ENCODE assay signal across 8 cellular contexts in the genomic region with DNA sequence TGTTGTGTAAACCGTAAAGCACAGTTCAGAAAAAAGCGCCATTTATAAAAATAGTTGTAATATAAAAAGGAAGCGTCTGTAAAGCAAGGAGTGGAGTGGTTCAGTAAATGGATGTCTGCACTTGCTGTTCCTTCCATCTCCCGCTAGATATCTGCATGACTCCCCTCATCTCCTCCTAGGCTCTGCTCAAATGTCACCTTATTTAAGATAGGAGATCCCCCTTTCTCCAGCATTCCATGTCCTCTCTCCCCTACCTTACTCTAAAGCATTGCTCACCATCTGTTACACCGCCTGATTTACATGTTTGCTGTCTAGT. TPM values are rescaled to one million over a fixed set of nuclear protein-coding genes. Genes with fewer than 3 reads are reported as not detected.
DNase-seq lines count a peak whose midpoint lies in the region; ATAC-seq and TF ChIP-seq lines count a peak whose summit lies in the region.

No MANE protein-coding gene starts in this region.

- H3K9ac ChIP-seq in iPS-20b (ENCODE audit: low read depth, low read length), result peak overlapping the region; percentile 77; the same call in 1 of the 2 replicates

- peaks cover 4% of the 10 kb centered on the region for H3K36me3 ChIP-seq in CD8-positive, alpha-beta T cell (ENCODE audit: insufficient read depth, low read length)
- H3K36me3 ChIP-seq in iPS-20b (ENCODE audit: insufficient read depth, low read depth, low read length) (peaks cover 12% of the 10 kb centered on the region; the same call in 1 of the 2 replicates), thoracic aorta (peaks cover 3% of the 10 kb centered on the region)

- peaks cover 6% of the 10 kb centered on the region for H3K27me3 Mint-ChIP-seq in CD8-positive, alpha-beta T cell (ENCODE audit: low read depth)
- peaks cover 5% of the 10 kb centered on the region for H3K27me3 Mint-ChIP-seq in HFFc6 (ENCODE audit: insufficient read depth)
- peaks cover 3% of the 10 kb centered on the region for H3K27me3 Mint-ChIP-seq in activated CD8-positive, alpha-beta T cell treated with anti-CD3 and anti-CD28 coated beads, Interleukin-2, amount 10 ng/mL, durations not matched to agents 7 days and 5 days (ENCODE audit: low read depth)

- peaks cover 25% of the 10 kb centered on the region for H3K36me3 Mint-ChIP-seq in CD8-positive, alpha-beta T cell
- H3K36me3 Mint-ChIP-seq in HFFc6 (ENCODE audit: low read depth), result peaks cover 5% of the 10 kb centered on the region; the same call in 1 of the 2 replicates
- peaks cover 5% of the 10 kb centered on the region for H3K36me3 Mint-ChIP-seq in activated CD8-positive, alpha-beta T cell treated with anti-CD3 and anti-CD28 coated beads, Interleukin-2, amount 10 ng/mL, durations not matched to agents 7 days and 5 days (ENCODE audit: low read depth)

- peak overlapping the region; percentile 99 for H3K4me3 ChIP-seq in CD8-positive, alpha-beta T cell (ENCODE audit: low read depth, low read length)
- H3K4me3 ChIP-seq in iPS-20b (ENCODE audit: low read length) (peak overlapping the region; percentile 93), thoracic aorta (peak overlapping the region; percentile 94)

- H3K4me1 Mint-ChIP-seq in CD8-positive, alpha-beta T cell (ENCODE audit: low read depth), result peaks cover 28% of the 10 kb centered on the region
- H3K4me1 Mint-ChIP-seq in HFFc6 (ENCODE audit: low read depth), result peaks cover 17% of the 10 kb centered on the region
- H3K4me1 Mint-ChIP-seq in activated CD8-positive, alpha-beta T cell treated with anti-CD3 and anti-CD28 coated beads, Interleukin-2, amount 10 ng/mL, durations not matched to agents 7 days and 5 days (ENCODE audit: low read depth), result peaks cover 24% of the 10 kb centered on the region

- intact Hi-C loops in CD8-positive, alpha-beta T cell (cut with DNase I, micrococcal nuclease), result loop anchor here in 1 of 2 experiments (5.0 kb wide), 4 partner anchors 280 to 1945 kb away; partner anchors contain the start of genes ECE1, HP1BP3, USP48 and ZBTB40
- intact Hi-C loops in head of caudate nucleus (cut with DNase I), result no loop called here

- no peaks in the 10 kb centered on the region for H3K9me3 Mint-ChIP-seq in CD8-positive, alpha-beta T cell
- no peaks in the 10 kb centered on the region for H3K9me3 Mint-ChIP-seq in HFFc6
- no peaks in the 10 kb centered on the region for H3K9me3 Mint-ChIP-seq in activated CD8-positive, alpha-beta T cell treated with anti-CD3 and anti-CD28 coated beads, Interleukin-2, amount 10 ng/mL, durations not matched to agents 7 days and 5 days (ENCODE audit: insufficient read depth)

- no peaks in the 10 kb centered on the region for H3K9me3 ChIP-seq in CD8-positive, alpha-beta T cell (ENCODE audit: low read length)
- H3K9me3 ChIP-seq in iPS-20b (ENCODE audit: insufficient read depth, low read depth, low read length), result no peaks in the 10 kb centered on the region
- H3K9me3 ChIP-seq in thoracic aorta, result no peaks in the 10 kb centered on the region

- no peak for DNase-seq in CD8-positive, alpha-beta T cell
- no peak for DNase-seq in HFFc6
- DNase-seq in activated CD8-positive, alpha-beta T cell treated with anti-CD3 and anti-CD28 coated beads, Interleukin-2, amount 10 ng/mL, durations not matched to agents 7 days and 5 days, result no peak
- no peak for DNase-seq in thoracic aorta (ENCODE audit: low spot score)
- no peak for DNase-seq in NCI-H1417 treated with DMSO at 0.1 percent for 48 hours (lab: John Stamatoyannopoulos, UW)
- DNase-seq in NCI-H146 treated with DMSO at 0.1 percent for 48 hours (lab: John Stamatoyannopoulos, UW; ENCODE audit: unreplicated experiment), result no peak
- no peak for DNase-seq in head of caudate nucleus

- TF ChIP-seq CTCF in CD8-positive, alpha-beta T cell (IDR thresholded peaks at IDR 0.05), result no peak
- no peak; the same call in 1 of the 2 replicates for TF ChIP-seq CTCF in HFFc6 (IDR thresholded peaks at IDR 0.05)
- no peak for TF ChIP-seq CTCF in thoracic aorta (IDR thresholded peaks at IDR 0.05)

- H3K4me1 ChIP-seq in CD8-positive, alpha-beta T cell (ENCODE audit: insufficient read depth, low read length), result peaks cover 32% of the 10 kb centered on the region
- H3K4me1 ChIP-seq in iPS-20b (ENCODE audit: insufficient read depth, low read length) (no peaks in the 10 kb centered on the region), thoracic aorta (ENCODE audit: control insufficient read depth in 1 of 2, low read depth in 2 of 2) (peaks cover 8 to 24% of the 10 kb centered on the region in 2 donors)

- peak overlapping the region; percentile 87 for H3K4me3 Mint-ChIP-seq in CD8-positive, alpha-beta T cell
- H3K4me3 Mint-ChIP-seq in HFFc6, result peak overlapping the region; percentile 95
- H3K4me3 Mint-ChIP-seq in activated CD8-positive, alpha-beta T cell treated with anti-CD3 and anti-CD28 coated beads, Interleukin-2, amount 10 ng/mL, durations not matched to agents 7 days and 5 days, result peak overlapping the region; percentile 93

- peak; percentile 49 for ATAC-seq in CD8-positive, alpha-beta T cell
- ATAC-seq in activated CD8-positive, alpha-beta T cell treated with anti-CD3 and anti-CD28 coated beads, Interleukin-2, amount 10 ng/mL, durations not matched to agents 7 days and 5 days, result peak; percentile 28
- ATAC-seq in thoracic aorta (ENCODE audit: insufficient number of reproducible peaks, low FRiP score, low read depth), result no peak

- CTCF ChIA-PET in CD8-positive, alpha-beta T cell (lab: Charles Lee), result interaction anchor here (1.4 to 5.2 kb wide), 2 partner anchors 13 to 21 kb away, joined by 4 to 35 read pairs; partner anchors contain the start of gene CAMK2N1
- CTCF ChIA-PET in activated CD8-positive, alpha-beta T cell treated with anti-CD3 and anti-CD28 coated beads, Interleukin-2, amount 10 ng/mL, durations not matched to agents 7 days and 5 days (lab: Charles Lee), result interaction anchor here (1.3 to 3.6 kb wide), 2 partner anchors 9 to 126 kb away, joined by 4 to 14 read pairs; partner anchors contain the start of gene PINK1

- peak overlapping the region; percentile 97 for H3K27ac Mint-ChIP-seq in CD8-positive, alpha-beta T cell
- peak overlapping the region; percentile 76 for H3K27ac Mint-ChIP-seq in HFFc6
- peak overlapping the region; percentile 95 for H3K27ac Mint-ChIP-seq in activated CD8-positive, alpha-beta T cell treated with anti-CD3 and anti-CD28 coated beads, Interleukin-2, amount 10 ng/mL, durations not matched to agents 7 days and 5 days

- POLR2A ChIA-PET in CD8-positive, alpha-beta T cell (lab: Charles Lee), result interaction anchor here (2.0 kb wide), 1 partner anchor 22 kb away, joined by 6 read pairs; no protein-coding TSS in a partner anchor
- POLR2A ChIA-PET in activated CD8-positive, alpha-beta T cell treated with anti-CD3 and anti-CD28 coated beads, Interleukin-2, amount 10 ng/mL, durations not matched to agents 7 days and 5 days (lab: Charles Lee), result interaction anchor here (0.8 to 1.9 kb wide), 2 partner anchors 12 to 18 kb away, joined by 3 to 8 read pairs; no protein-coding TSS in a partner anchor

- H3K27ac ChIP-seq in CD8-positive, alpha-beta T cell (ENCODE audit: low read depth, low read length), result peak overlapping the region; percentile 99
- H3K27ac ChIP-seq in iPS-20b (ENCODE audit: low read length) (no peak overlapping the region), thoracic aorta (peak overlapping the region; percentile 68 to 69)

- H3K27me3 ChIP-seq in CD8-positive, alpha-beta T cell (ENCODE audit: insufficient read depth, low read length), result no peaks in the 10 kb centered on the region
- H3K27me3 ChIP-seq in iPS-20b (ENCODE audit: insufficient read depth, low read length), result peaks cover 27% of the 10 kb centered on the region
- H3K27me3 ChIP-seq in thoracic aorta (replicated peaks; ENCODE audit: insufficient read depth), result no peaks in the 10 kb centered on the region

RNA-seq across cellular contexts. Expression of gene MUL1, which starts 0.7 kb away (rescaled TPM):
- total RNA-seq in CD8-positive, alpha-beta T cell, result 10 to 100 TPM; 19.7 to 22.5 TPM
- 10 to 100 TPM; 26.9 to 36.4 (median 27.8) TPM for total RNA-seq in HFFc6 (2021; fragmentation: NEBNext Ultra II Directional; extraction: Animal tissue kit (Norgen Biotek cat#: 25700))
- total RNA-seq in activated CD8-positive, alpha-beta T cell treated with anti-CD3 and anti-CD28 coated beads, Interleukin-2, amount 10 ng/mL, durations not matched to agents 7 days and 5 days, result 10 to 100 TPM; 17.2 to 18.6 TPM
- total RNA-seq in thoracic aorta, result 10 to 100 TPM; 27.2 to 41.8 TPM

RNA-seq across cellular contexts. Expression of gene CAMK2N1, which starts 21.2 kb away (rescaled TPM):
- 1 to 10 TPM; 6.6 to 8.4 TPM for total RNA-seq in CD8-positive, alpha-beta T cell
- total RNA-seq in HFFc6 (2021; fragmentation: NEBNext Ultra II Directional; extraction: Animal tissue kit (Norgen Biotek cat#: 25700)), result 10 to 100 TPM; 40.3 to 57.8 (median 42.6) TPM
- under 1 TPM; 0.29 to 0.44 TPM for total RNA-seq in activated CD8-positive, alpha-beta T cell treated with anti-CD3 and anti-CD28 coated beads, Interleukin-2, amount 10 ng/mL, durations not matched to agents 7 days and 5 days
- 10 to 100 TPM in 1 of 2 donors, 1 to 10 TPM in 1; 7.3 to 15.9 TPM for total RNA-seq in thoracic aorta

RNA-seq across cellular contexts. Expression of gene FAM43B, which starts 45.2 kb away (rescaled TPM):
- not detected for total RNA-seq in CD8-positive, alpha-beta T cell
- under 1 TPM in 1 of 6 experiments, not detected in 5; 0.07 TPM for total RNA-seq in HFFc6 (2021; fragmentation: NEBNext Ultra II Directional; extraction: Animal tissue kit (Norgen Biotek cat#: 25700))
- not detected for total RNA-seq in activated CD8-positive, alpha-beta T cell treated with anti-CD3 and anti-CD28 coated beads, Interleukin-2, amount 10 ng/mL, durations not matched to agents 7 days and 5 days
- 1 to 10 TPM in 1 of 2 donors, under 1 TPM in 1; 0.27 to 3.0 TPM for total RNA-seq in thoracic aorta

Comparison
In these comparisons a context has a peak if more than half of its experiments do, and no peak if none do; other contexts are left out.
1. RNA of gene CAMK2N1, which starts 21.2 kb away (total RNA-seq): 40.3 to 57.8 TPM in HFFc6, 7.3 to 15.9 TPM in thoracic aorta and 6.6 to 8.4 TPM in CD8-positive, alpha-beta T cell; 0.29 to 0.44 TPM in activated CD8-positive, alpha-beta T cell treated with anti-CD3 and anti-CD28 coated beads, Interleukin-2, amount 10 ng/mL, durations not matched to agents 7 days and 5 days; every median in the first group is over 4 times any median in the second.
2. Peak in every context shown above with its lines, with median percentiles within 50 percentile points of each other: H3K4me3 ChIP-seq, H3K27ac Mint-ChIP-seq and H3K4me3 Mint-ChIP-seq.